In the genomic region with DNA sequence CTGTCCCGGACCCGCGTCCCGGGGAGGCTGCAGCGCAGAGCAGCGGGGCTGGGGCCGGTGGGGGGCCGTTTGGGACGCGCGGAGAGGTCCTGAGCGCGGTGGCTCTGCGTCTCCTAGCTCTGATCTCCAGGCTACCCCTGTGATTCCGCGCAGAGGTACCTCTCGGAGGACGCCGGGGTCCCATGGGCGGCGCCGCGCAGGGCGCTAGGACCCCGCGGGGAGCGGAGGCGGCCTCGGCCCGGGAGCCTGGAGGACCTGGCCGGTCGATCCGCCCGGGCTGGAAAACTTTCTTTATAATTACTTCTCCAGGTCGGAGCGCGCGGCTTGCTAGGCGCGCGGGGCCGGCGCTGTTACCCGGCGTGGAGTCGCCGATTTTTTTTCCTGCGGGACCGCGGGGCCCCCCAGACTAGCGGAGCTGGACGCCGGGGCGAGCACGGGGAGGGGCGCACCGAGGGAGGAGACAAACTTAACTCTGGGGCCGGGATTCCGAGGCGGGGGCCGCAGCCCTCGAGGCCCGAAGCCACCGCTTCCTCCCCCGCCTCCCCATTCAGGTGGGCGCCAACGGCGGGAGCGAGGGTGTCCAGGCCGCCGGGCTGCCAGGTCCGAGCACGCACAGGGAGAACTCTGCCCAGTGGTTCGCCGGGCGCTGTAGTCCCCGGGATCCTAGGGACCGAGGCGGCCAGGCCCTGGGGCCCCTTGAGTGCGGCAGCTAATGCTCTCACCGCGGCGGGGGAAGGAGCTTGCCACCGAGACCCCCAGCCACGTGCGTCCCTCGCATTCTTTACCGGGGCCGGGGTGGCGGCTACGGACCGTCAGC, we compare ENCODE assay signal across 8 cellular contexts. TPM values are rescaled to one million over a fixed set of nuclear protein-coding genes. Genes with fewer than 3 reads are reported as not detected.
DNase-seq lines count a peak whose midpoint lies in the region; ATAC-seq and FAIRE-seq lines count a peak whose summit lies in the region.

No MANE protein-coding gene starts in this region.

- H4K91ac ChIP-seq in neuronal stem cell (ENCODE audit: low read depth, low read length, poor library complexity): no peak overlapping the region

- peaks cover 2% of the 10 kb centered on the region for H3K79me1 ChIP-seq in neuronal stem cell (ENCODE audit: low read depth, low read length)

- H2BK12ac ChIP-seq in neuronal stem cell (ENCODE audit: low read length): no peak overlapping the region

- peak overlapping the region; percentile 86 for H2AK5ac ChIP-seq in neuronal stem cell (ENCODE audit: low read depth, low read length)

- H2AFZ ChIP-seq in neuronal stem cell (ENCODE audit: low read length): peak overlapping the region; percentile 100

- peak overlapping the region; percentile 26 for H2BK15ac ChIP-seq in neuronal stem cell (ENCODE audit: low read length)

- no peaks in the 10 kb centered on the region for H3K36me3 ChIP-seq in HUES64 (ENCODE audit: insufficient read depth, low read length)
- no peaks in the 10 kb centered on the region for H3K36me3 ChIP-seq in neuronal stem cell (replicated peaks in 1 of 2; ENCODE audit: control insufficient read depth in 2 of 2, insufficient read depth in 2 of 2, low read length in 2 of 2)

- peak overlapping the region; percentile 83 for H2BK5ac ChIP-seq in neuronal stem cell (ENCODE audit: low read length)

- no peaks in the 10 kb centered on the region for H3K4me1 Mint-ChIP-seq in activated naive CD4-positive, alpha-beta T cell treated with anti-CD3 and anti-CD28 coated beads for 36 hours (ENCODE audit: low read depth)
- H3K4me1 Mint-ChIP-seq in activated T-cell treated with anti-CD3 and anti-CD28 coated beads, Interleukin-2, amount 50 U/mL, for 24 hours (ENCODE audit: low read depth): peaks cover 3% of the 10 kb centered on the region

- peak overlapping the region; percentile 94 for H3K4me2 ChIP-seq in neuronal stem cell (ENCODE audit: insufficient read depth, low read length, poor library complexity, severe bottlenecking)

- H3K27ac ChIP-seq in HUES64 (ENCODE audit: low read depth, low read length): no peak overlapping the region
- H3K27ac ChIP-seq in neuronal stem cell (replicated peaks; ENCODE audit: low read length): peak overlapping the region; percentile 78

- peak overlapping the region; percentile 81 for H3K23ac ChIP-seq in neuronal stem cell (ENCODE audit: low read depth, low read length, poor library complexity)

- H3K9me3 Mint-ChIP-seq in activated naive CD4-positive, alpha-beta T cell treated with anti-CD3 and anti-CD28 coated beads for 36 hours: no peaks in the 10 kb centered on the region
- no peaks in the 10 kb centered on the region for H3K9me3 Mint-ChIP-seq in activated T-cell treated with anti-CD3 and anti-CD28 coated beads, Interleukin-2, amount 50 U/mL, for 24 hours

- H3K27ac Mint-ChIP-seq in activated naive CD4-positive, alpha-beta T cell treated with anti-CD3 and anti-CD28 coated beads for 36 hours: no peak overlapping the region
- no peak overlapping the region for H3K27ac Mint-ChIP-seq in activated T-cell treated with anti-CD3 and anti-CD28 coated beads, Interleukin-2, amount 50 U/mL, for 24 hours

- H3K27me3 ChIP-seq in HUES64 (ENCODE audit: insufficient read depth, low read length) (peaks cover 58% of the 10 kb centered on the region), neuronal stem cell (ENCODE audit: control insufficient read depth in 3 of 3, insufficient read depth in 3 of 3, low read depth in 1 of 3, low read length in 3 of 3) (peaks cover 14 to 46% (median 44%) of the 10 kb centered on the region in 3 experiments)

- no peak for DNase-seq in activated naive CD4-positive, alpha-beta T cell treated with anti-CD3 and anti-CD28 coated beads for 36 hours
- no peak for DNase-seq in activated naive CD4-positive, alpha-beta T cell treated with anti-CD3 and anti-CD28 coated beads, Interleukin-2, amount 50 U/mL, for 16 hours
- no peak for DNase-seq in activated T-cell treated with anti-CD3 and anti-CD28 coated beads, Interleukin-2, amount 50 U/mL, for 24 hours
- DNase-seq in frontal cortex (ENCODE audit: low spot score in 2 of 2) (peak; percentile 53 to 62), neuronal stem cell (ENCODE audit: low spot score) (no peak), AML-193 (lab: John Stamatoyannopoulos, UW) (no peak)

- H3K4me1 ChIP-seq in HUES64 (ENCODE audit: insufficient read depth, low read length) (0 out of 2 replicates have a peak, but pooled peaks cover 6% of the 10 kb centered on the region), neuronal stem cell (ENCODE audit: control insufficient read depth in 2 of 2, insufficient read depth in 1 of 2, low read depth in 1 of 2, low read length in 2 of 2) (peaks cover 4 to 9% of the 10 kb centered on the region in 2 donors)

- CTCF ChIA-PET in activated naive CD4-positive, alpha-beta T cell treated with anti-CD3 and anti-CD28 coated beads for 36 hours (lab: Charles Lee): interaction anchor here (1.1 to 1.4 kb wide), 5 partner anchors 8 to 80 kb away, joined by 3 to 4 read pairs (median 3); no protein-coding TSS in a partner anchor

- H2BK120ac ChIP-seq in neuronal stem cell (ENCODE audit: low read depth, low read length): peak overlapping the region; percentile 40

- peak overlapping the region; percentile 42 for H3K4me3 Mint-ChIP-seq in activated naive CD4-positive, alpha-beta T cell treated with anti-CD3 and anti-CD28 coated beads for 36 hours
- H3K4me3 Mint-ChIP-seq in activated T-cell treated with anti-CD3 and anti-CD28 coated beads, Interleukin-2, amount 50 U/mL, for 24 hours: peak overlapping the region; percentile 65

- no peak for ATAC-seq in HG02981 (IDR thresholded peaks at IDR 0.05; ENCODE audit: unreplicated experiment)

- H3K9ac ChIP-seq in HUES64 (ENCODE audit: low read depth, low read length) (peak overlapping the region; percentile 79), neuronal stem cell (ENCODE audit: low read depth, low read length, poor library complexity) (peak overlapping the region; percentile 87)

- H3K9me3 ChIP-seq in HUES64 (ENCODE audit: insufficient read depth, low read depth, low read length) (no peaks in the 10 kb centered on the region), neuronal stem cell (replicated peaks in 1 of 2; ENCODE audit: control insufficient read depth in 2 of 2, insufficient read depth in 1 of 2, low read depth in 1 of 2, low read length in 2 of 2) (peaks cover 0 to 4% of the 10 kb centered on the region in 2 donors)

- WGBS in HUES64: under 1% methylated on average over 92 of the region's 92 CpGs
- WGBS in neuronal stem cell (ENCODE audit: extremely low coverage in 2 of 2, insufficient read length in 2 of 2, insufficient replicate concordance in 1 of 2), 2 donors: no CpG with 5 or more reads among the region's 92 CpGs

- no peak for FAIRE-seq in frontal cortex (lab: Jason Lieb, UNC)

- peaks cover 37% of the 10 kb centered on the region for H3K27me3 Mint-ChIP-seq in activated naive CD4-positive, alpha-beta T cell treated with anti-CD3 and anti-CD28 coated beads for 36 hours (ENCODE audit: low read depth)
- H3K27me3 Mint-ChIP-seq in activated T-cell treated with anti-CD3 and anti-CD28 coated beads, Interleukin-2, amount 50 U/mL, for 24 hours: peaks cover 53% of the 10 kb centered on the region

- H3K14ac ChIP-seq in neuronal stem cell (ENCODE audit: low read length): peak overlapping the region; percentile 85

- peak overlapping the region; percentile 86 for H3K4ac ChIP-seq in neuronal stem cell (ENCODE audit: low read length)

- intact Hi-C loops in activated naive CD4-positive, alpha-beta T cell treated with anti-CD3 and anti-CD28 coated beads for 36 hours (cut with micrococcal nuclease): loop anchor here (1.0 to 5.0 kb wide), 4 partner anchors 68 to 126 kb away; a partner anchor contains a TSS

- no peak overlapping the region for H4K8ac ChIP-seq in neuronal stem cell (ENCODE audit: low read depth, low read length)

- peak overlapping the region; percentile 98 for H3K18ac ChIP-seq in neuronal stem cell (ENCODE audit: low read length)

- H3K4me3 ChIP-seq in HUES64 (ENCODE audit: low read length) (peak overlapping the region; percentile 75), neuronal stem cell (ENCODE audit: low read length in 2 of 2) (peak overlapping the region; percentile 68 to 84)

- H3K36me3 Mint-ChIP-seq in activated naive CD4-positive, alpha-beta T cell treated with anti-CD3 and anti-CD28 coated beads for 36 hours (ENCODE audit: low read depth): no peaks in the 10 kb centered on the region
- H3K36me3 Mint-ChIP-seq in activated T-cell treated with anti-CD3 and anti-CD28 coated beads, Interleukin-2, amount 50 U/mL, for 24 hours (ENCODE audit: low read depth): no peaks in the 10 kb centered on the region

RNA-seq across cellular contexts. Expression of a gene that starts 0.8 kb away (rescaled TPM):
- under 1 TPM; 0.10 TPM for total RNA-seq in activated naive CD4-positive, alpha-beta T cell treated with anti-CD3 and anti-CD28 coated beads for 36 hours
- polyA plus RNA-seq in HUES64 (2013, experiment 1 of 2): 1.1 TPM
- polyA plus RNA-seq in HUES64 (2013, experiment 2 of 2): 0.95 TPM
- 1.6 TPM for total RNA-seq in frontal cortex
- 0.78 TPM for polyA plus RNA-seq in neuronal stem cell (2013, experiment 1 of 2)
- polyA plus RNA-seq in neuronal stem cell (2013, experiment 2 of 2): 0.96 TPM

Comparison
In these comparisons a context has a peak if more than half of its experiments do, and no peak if none do; other contexts are left out.
1. DNase-seq: peak in frontal cortex (2 of 2); none in activated naive CD4-positive, alpha-beta T cell treated with anti-CD3 and anti-CD28 coated beads for 36 hours (single experiment), activated naive CD4-positive, alpha-beta T cell treated with anti-CD3 and anti-CD28 coated beads, Interleukin-2, amount 50 U/mL, for 16 hours (single experiment), activated T-cell treated with anti-CD3 and anti-CD28 coated beads, Interleukin-2, amount 50 U/mL, for 24 hours (single experiment), neuronal stem cell (single experiment) and AML-193 (0 of 2).